ENCODE assay signal across 13 cellular contexts in genomic region chr10:80154626-80154977, GRCh38. TPM values are rescaled to one million over a fixed set of nuclear protein-coding genes. Genes with fewer than 3 reads are reported as not detected.
DNase-seq lines count a peak whose midpoint lies in the region; ATAC-seq and TF ChIP-seq lines count a peak whose summit lies in the region.
"Had no signal": no experiment of that assay in that cellular context is flagged by ENCODE, and none has a peak within 500 bp of the region (broad histone marks: within the 10 kb centered on the region; RNA-seq: fewer than 3 reads in every experiment).

No MANE protein-coding gene starts in this region.

- H2AK9ac ChIP-seq in IMR-90 (replicated peaks; ENCODE audit: low read depth, low read length, poor library complexity), result peak overlapping the region; percentile 96

- H2AK5ac ChIP-seq in IMR-90 (ENCODE audit: low read depth, low read length), result peak overlapping the region; percentile 89

- H3K4me3 ChIP-seq in IMR-90 (ENCODE audit: insufficient read depth, low read depth, low read length), result no peak overlapping the region
- no peak overlapping the region for H3K4me3 ChIP-seq in lower lobe of right lung

- no TSS peak for BruUV-seq in IMR-90 (replicated peaks; lab: Mats Ljungman, UMichigan)

- peaks cover 69 to 89% of the 10 kb centered on the region in 2 donors for H3K36me3 Mint-ChIP-seq in stimulated activated naive B cell treated with anti-CD40 and anti-IgM and Interleukin-4, amounts not matched to agents 10 μg/mL and 1 μg/mL and 100 μg/mL, for 72 hours

- POLR2A ChIA-PET in IMR-90 (lab: Charles Lee; ENCODE audit: unreplicated experiment) (no interaction called here), HEK293T (lab: Yijun Ruan, JAX) (no interaction called here)

- H3K9ac ChIP-seq in IMR-90 (ENCODE audit: low read depth, low read length), result peak overlapping the region; percentile 46

- H3K23ac ChIP-seq in IMR-90 (ENCODE audit: low read depth, low read length), result peak overlapping the region; percentile 94

- H3K27ac ChIP-seq in IMR-90 (ENCODE audit: insufficient read depth, low read length), result peak overlapping the region; percentile 93
- H3K27ac ChIP-seq in angular gyrus (ENCODE audit: low read depth, low read length), result peak overlapping the region; percentile 93
- peak overlapping the region; percentile 25 for H3K27ac ChIP-seq in lower lobe of right lung

- peak overlapping the region; percentile 89 for H2BK20ac ChIP-seq in IMR-90 (ENCODE audit: low read depth, low read length)

- peaks cover 0 to 1% of the 10 kb centered on the region in 2 donors for H3K9me3 Mint-ChIP-seq in stimulated activated naive B cell treated with anti-CD40 and anti-IgM and Interleukin-4, amounts not matched to agents 10 μg/mL and 1 μg/mL and 100 μg/mL, for 72 hours
- H3K9me3 Mint-ChIP-seq: central memory CD8-positive, alpha-beta T cell had no signal

- no peak for TF ChIP-seq RAD21 in IMR-90 (IDR thresholded peaks at IDR 0.05; ENCODE audit: low read length)

- peaks cover 56% of the 10 kb centered on the region for H3K9me1 ChIP-seq in IMR-90 (ENCODE audit: insufficient read depth, low read length)

- peak overlapping the region; percentile 81 for H3K18ac ChIP-seq in IMR-90 (ENCODE audit: low read depth, low read length)

- no peak for TF ChIP-seq CTCF in IMR-90 (conservative IDR thresholded peaks at IDR 0.05; ENCODE audit: low read depth, low read length)
- TF ChIP-seq CTCF in lower lobe of right lung (IDR thresholded peaks at IDR 0.05), result no peak

- H3K4ac ChIP-seq in IMR-90 (ENCODE audit: low read depth, low read length), result peak overlapping the region; percentile 95

- CTCF ChIA-PET in IMR-90 (lab: Yijun Ruan, JAX) (interaction anchor here (0.9 kb wide), 1 partner anchor 11 kb away, joined by 8 read pairs; no protein-coding TSS in a partner anchor), HEK293T (lab: Yijun Ruan, JAX) (no interaction called here)

- peak overlapping the region; percentile 89 for H2BK120ac ChIP-seq in IMR-90 (ENCODE audit: low read depth, low read length)

- peaks cover 32 to 68% of the 10 kb centered on the region in 2 experiments for H3K79me1 ChIP-seq in IMR-90 (ENCODE audit: low read depth in 1 of 2, low read length in 2 of 2)

- H3K4me2 ChIP-seq in IMR-90 (ENCODE audit: low read depth, low read length), result peak overlapping the region; percentile 63

- H3K56ac ChIP-seq in IMR-90 (ENCODE audit: extremely low read depth, insufficient read depth, low read length), result peak overlapping the region; percentile 84

- H3K4me1 ChIP-seq in IMR-90 (ENCODE audit: control insufficient read depth, insufficient read depth, low read length) (peaks cover 42% of the 10 kb centered on the region), lower lobe of right lung (peaks cover 19% of the 10 kb centered on the region)

- H4K91ac ChIP-seq in IMR-90 (ENCODE audit: insufficient read depth, low read depth, low read length), result peak overlapping the region; percentile 95

- peak overlapping the region; percentile 74 for H4K5ac ChIP-seq in IMR-90 (ENCODE audit: low read depth, low read length)

- peak overlapping the region; percentile 4 for H2AFZ ChIP-seq in IMR-90 (replicated peaks; ENCODE audit: low read length, poor library complexity)

- peak overlapping the region; percentile 87 for H2BK5ac ChIP-seq in IMR-90 (ENCODE audit: low read depth, low read length, poor library complexity, severe bottlenecking)

- intact Hi-C loops in IMR-90 (cut with micrococcal nuclease) (no loop called here), lower lobe of right lung (cut with DNase I) (no loop called here)

- no peaks in the 10 kb centered on the region for H3K9me3 ChIP-seq in IMR-90 (ENCODE audit: control insufficient read depth, insufficient read depth, low read length)
- peaks cover 2% of the 10 kb centered on the region for H3K9me3 ChIP-seq in lower lobe of right lung

- H3K27me3 ChIP-seq in IMR-90 (ENCODE audit: control insufficient read depth, insufficient read depth, low read length) (no peaks in the 10 kb centered on the region), lower lobe of right lung (ENCODE audit: low read depth) (no peaks in the 10 kb centered on the region)

- H3K36me3 ChIP-seq in IMR-90 (ENCODE audit: control insufficient read depth, insufficient read depth, low read length), result peaks cover 55% of the 10 kb centered on the region
- H3K36me3 ChIP-seq in lower lobe of right lung, result peaks cover 92% of the 10 kb centered on the region

- peak overlapping the region; percentile 93 for H3K14ac ChIP-seq in IMR-90 (replicated peaks; ENCODE audit: low read depth, low read length)

- peak overlapping the region; percentile 86; the same call in 2 of the 3 replicates for H2BK15ac ChIP-seq in IMR-90 (ENCODE audit: low read depth, low read length)

- H3K27ac Mint-ChIP-seq in stimulated activated naive B cell treated with anti-CD40 and anti-IgM and Interleukin-4, amounts not matched to agents 10 μg/mL and 1 μg/mL and 100 μg/mL, for 72 hours, result peak overlapping the region; percentile 63

- H3K4me3 Mint-ChIP-seq in stimulated activated naive B cell treated with anti-CD40 and anti-IgM and Interleukin-4, amounts not matched to agents 10 μg/mL and 1 μg/mL and 100 μg/mL, for 72 hours, result no peak overlapping the region
- H3K4me3 Mint-ChIP-seq: CD14-positive monocyte; central memory CD8-positive, alpha-beta T cell; T-cell had no signal

- ATAC-seq in IMR-90 (ENCODE audit: low read depth), result no peak
- ATAC-seq in lower lobe of right lung, result no peak
- ATAC-seq in stimulated activated naive B cell treated with anti-CD40 and anti-IgM and Interleukin-4, amounts not matched to agents 10 μg/mL and 1 μg/mL and 100 μg/mL, for 72 hours (replicated peaks), result no peak
- ATAC-seq: T-cell had no signal

- no peak for TF ChIP-seq POLR2A in IMR-90 (IDR thresholded peaks at IDR 0.05; ENCODE audit: low read depth, low read length)

- DNase-seq in IMR-90, result no peak
- no peak for DNase-seq in lower lobe of right lung
- no peak for DNase-seq in stimulated activated naive B cell treated with anti-CD40 and anti-IgM and Interleukin-4, amounts not matched to agents 10 μg/mL and 1 μg/mL and 100 μg/mL, for 72 hours
- no peak for DNase-seq in NCI-H82 (lab: John Stamatoyannopoulos, UW)
- DNase-seq in HEK293T (ENCODE audit: extremely low spot score), result no peak
- DNase-seq in NOMO-1 treated with dmso at 0.1 percent for 144 hours (lab: John Stamatoyannopoulos, UW; ENCODE audit: unreplicated experiment), result no peak
- no peak for DNase-seq in G401 (ENCODE audit: low spot score)
- DNase-seq: activated effector memory CD4-positive, alpha-beta T cell treated with anti-CD3 and anti-CD28 coated beads, Interleukin-2, amount 50 U/mL, for 16 hours; NCI-H2171; T-cell had no signal

- H4K8ac ChIP-seq in IMR-90 (ENCODE audit: low read depth in 2 of 2, low read length in 2 of 2), result peak overlapping the region; percentile 71 to 91

- peaks cover 27 to 31% of the 10 kb centered on the region in 2 donors for H3K4me1 Mint-ChIP-seq in stimulated activated naive B cell treated with anti-CD40 and anti-IgM and Interleukin-4, amounts not matched to agents 10 μg/mL and 1 μg/mL and 100 μg/mL, for 72 hours

- in situ Hi-C loops in IMR-90 (cut with MboI; ENCODE audit: low sequenced_read_pairs), result loop anchor here (10.0 to 25.0 kb wide), 2 partner anchors 50 to 308 kb away; partner anchors contain the start of genes ANXA11 and TSPAN14
- in situ Hi-C loops in G401 (cut with HindIII; ENCODE audit: low sequenced_read_pairs), result no loop called here

- dilution Hi-C loops in IMR-90 (cut with HindIII; ENCODE audit: low sequenced_read_pairs, unreplicated experiment), result no loop called here

- WGBS in IMR-90 (ENCODE audit: extremely low coverage in 2 of 2, insufficient read length in 1 of 2), 2 experiments, result 100% methylated on average over 1 of the region's 5 CpGs; no CpG with 5 or more reads in 1 of the 2 experiments

- H4K20me1 ChIP-seq in IMR-90 (ENCODE audit: insufficient read depth, low read length), result peaks cover 21% of the 10 kb centered on the region

- no peaks in the 10 kb centered on the region for H3K27me3 Mint-ChIP-seq in stimulated activated naive B cell treated with anti-CD40 and anti-IgM and Interleukin-4, amounts not matched to agents 10 μg/mL and 1 μg/mL and 100 μg/mL, for 72 hours
- H3K27me3 Mint-ChIP-seq: central memory CD8-positive, alpha-beta T cell; T-cell had no signal

TF ChIP-seq in IMR-90, 13 proteins besides CTCF, POLR2A, EP300 and RAD21:
- no peak for TF ChIP-seq MAFK (IDR thresholded peaks at IDR 0.05; ENCODE audit: low read depth, low read length)
- no peak for TF ChIP-seq USF2 (IDR thresholded peaks at IDR 0.05; ENCODE audit: low read depth, low read length)
- TF ChIP-seq MXI1 (IDR thresholded peaks at IDR 0.05; ENCODE audit: borderline replicate concordance, low read depth, low read length), result no peak

TF ChIP-seq in HEK293T, 16 proteins besides CTCF, POLR2A, EP300 and RAD21 (continues in another document):
- TF ChIP-seq FOXA1 (IDR thresholded peaks at IDR 0.05) (no peak), BHLHE40 (IDR thresholded peaks at IDR 0.05; ENCODE audit: borderline replicate concordance) (no peak), TARDBP (IDR thresholded peaks at IDR 0.05) (no peak), SUZ12 (IDR thresholded peaks at IDR 0.05) (no peak), L3MBTL2 (conservative IDR thresholded peaks at IDR 0.05) (no peak), CTBP1 (IDR thresholded peaks at IDR 0.05; ENCODE audit: borderline replicate concordance) (no peak), FOXK2 (IDR thresholded peaks at IDR 0.05) (no peak), ELF4 (IDR thresholded peaks at IDR 0.05) (no peak), HDGF (IDR thresholded peaks at IDR 0.05; ENCODE audit: borderline replicate concordance) (no peak), SP1 (IDR thresholded peaks at IDR 0.05) (no peak), ARNT (IDR thresholded peaks at IDR 0.05) (no peak), LEF1 (IDR thresholded peaks at IDR 0.05; ENCODE audit: borderline replicate concordance) (no peak), FOXM1 (IDR thresholded peaks at IDR 0.05; ENCODE audit: borderline replicate concordance) (no peak), NFRKB (IDR thresholded peaks at IDR 0.05) (no peak), ZNF384 (IDR thresholded peaks at IDR 0.05) (no peak)

RNA-seq across cellular contexts. Expression of gene PLAC9, which starts 22.1 kb away (rescaled TPM):
- total RNA-seq in IMR-90 (2012; rRNA removed), result 1.6 and 1.9 TPM in 2 replicates
- polyA plus RNA-seq in IMR-90 (2012; rRNA removed), result 12.2 and 15.6 TPM in 2 replicates
- polyA plus RNA-seq in IMR-90 (2012; cell fraction: cytosol; rRNA removed), result 8.4 and 13.4 TPM in 2 replicates
- 2.1 and 3.1 TPM in 2 replicates for polyA plus RNA-seq in IMR-90 (2012; cell fraction: nucleus; rRNA removed; ENCODE audit: low replicate concordance)
- 38.0 TPM for total RNA-seq in lower lobe of right lung
- 1.7 TPM in 1 of 2 replicates, not detected in the other for total RNA-seq in G401 (2014; rRNA removed; shearing (Covaris generic))
- total RNA-seq: T-cell had no signal
- polyA plus RNA-seq: CD14-positive monocyte had no signal

RNA-seq across cellular contexts. Expression of gene ANXA11, which starts 50.7 kb away (rescaled TPM):
- total RNA-seq in IMR-90 (2012; rRNA removed) (39.4 and 40.8 TPM in 2 replicates), lower lobe of right lung (306 TPM)
- polyA plus RNA-seq in IMR-90 (2012; rRNA removed), result 109 and 114 TPM in 2 replicates
- polyA plus RNA-seq in IMR-90 (2012; cell fraction: cytosol; rRNA removed), result 104 and 105 TPM in 2 replicates
- 86.2 and 114 TPM in 2 replicates for polyA plus RNA-seq in IMR-90 (2012; cell fraction: nucleus; rRNA removed; ENCODE audit: low replicate concordance)
- 99.7 and 111 TPM in 2 replicates for total RNA-seq in G401 (2014; rRNA removed; shearing (Covaris generic))

Comparison
In these comparisons a context has a peak if more than half of its experiments do, and no peak if none do; other contexts are left out.
1. H3K27ac ChIP-seq: peak in every context shown above with its lines; median percentile 93 in IMR-90; 93 in angular gyrus; 25 in lower lobe of right lung.
2. RNA of gene PLAC9, which starts 22.1 kb away (total RNA-seq): 38.0 TPM in lower lobe of right lung (single experiment); 1.7 TPM in G401 and 1.6 to 1.9 TPM in IMR-90; every median in the first group is over 10 times any median in the second.